Comparison of ENCODE assay signal across 9 cellular contexts in the genomic region with DNA sequence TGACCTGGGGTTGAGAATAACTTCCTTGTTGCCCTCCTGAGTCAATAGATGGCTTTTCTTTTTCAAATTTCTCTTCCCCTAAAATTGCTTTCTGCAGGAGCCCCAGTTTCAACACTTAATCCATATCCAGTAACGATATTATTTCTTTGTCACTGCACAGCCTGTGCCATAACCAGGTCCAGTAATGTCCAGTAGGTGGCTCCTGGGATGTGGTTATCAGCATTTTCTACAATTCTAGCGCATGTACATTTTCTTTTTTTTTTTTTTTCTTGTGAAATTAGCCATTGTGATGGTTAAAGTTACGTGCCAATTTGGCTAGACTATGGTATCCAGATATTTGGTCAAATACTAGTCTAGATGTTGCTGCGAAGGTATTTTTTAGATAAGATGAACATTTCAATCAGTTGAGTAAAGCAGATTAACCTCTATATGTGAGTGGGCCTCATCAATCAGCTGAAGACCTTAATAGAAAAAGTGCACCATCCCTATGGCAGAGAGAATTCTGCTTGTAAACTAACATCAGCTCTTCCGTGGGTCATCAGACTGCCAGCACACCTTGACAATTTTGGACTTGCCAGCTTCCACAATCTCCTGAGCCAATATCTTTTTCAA.
DNase-seq lines count a peak whose midpoint lies in the region; ATAC-seq and TF ChIP-seq lines count a peak whose summit lies in the region.
"Had no signal": no experiment of that assay in that cellular context is flagged by ENCODE, and none has a peak within 500 bp of the region (broad histone marks: within the 10 kb centered on the region; RNA-seq: fewer than 3 reads in every experiment).

No MANE protein-coding gene starts in this region.

- H3K27me3 ChIP-seq in KMS-11 (ENCODE audit: insufficient read depth, low read depth), result no peaks in the 10 kb centered on the region

- no peaks in the 10 kb centered on the region for H3K9me3 Mint-ChIP-seq in MCF 10A (ENCODE audit: unreplicated experiment)
- no peaks in the 10 kb centered on the region for H3K9me3 Mint-ChIP-seq in effector memory CD8-positive, alpha-beta T cell
- no peaks in the 10 kb centered on the region for H3K9me3 Mint-ChIP-seq in activated T-helper 1 cell treated with anti-CD3 and anti-CD28 coated beads, Interleukin-12 subunit alpha, Interleukin-12 subunit beta, Interleukin-2, Interleukin-4 antibody, amounts not matched to agents 30 ng/mL and 10 ng/mL and 1 ng/mL, durations not matched to agents 14 hours and 24 hours and 36 hours

- CTCF ChIA-PET in MCF 10A (lab: Yijun Ruan, JAX), result interaction anchor here (0.7 to 5.3 kb wide), 20 partner anchors 17 to 704 kb away, joined by 3 to 54 read pairs (median 4); a partner anchor contains a TSS

- POLR2A ChIA-PET in MCF 10A (lab: Yijun Ruan, JAX), result interaction anchor here (1.0 to 1.8 kb wide), 3 partner anchors 17 to 123 kb away, joined by 3 to 6 read pairs (median 3); no protein-coding TSS in a partner anchor

- no peak overlapping the region for H2AFZ ChIP-seq in KMS-11 (ENCODE audit: low read depth)

- H3K36me3 Mint-ChIP-seq in MCF 10A (ENCODE audit: insufficient read depth, unreplicated experiment), result no peaks in the 10 kb centered on the region
- H3K36me3 Mint-ChIP-seq in effector memory CD8-positive, alpha-beta T cell (ENCODE audit: insufficient read depth), result no peaks in the 10 kb centered on the region
- H3K36me3 Mint-ChIP-seq in activated T-helper 1 cell treated with anti-CD3 and anti-CD28 coated beads, Interleukin-12 subunit alpha, Interleukin-12 subunit beta, Interleukin-2, Interleukin-4 antibody, amounts not matched to agents 30 ng/mL and 10 ng/mL and 1 ng/mL, durations not matched to agents 14 hours and 24 hours and 36 hours (ENCODE audit: low read depth), result no peaks in the 10 kb centered on the region

- no peak for ATAC-seq in effector memory CD8-positive, alpha-beta T cell (replicated peaks)

- H4K20me1 ChIP-seq in KMS-11 (ENCODE audit: insufficient read depth), result no peaks in the 10 kb centered on the region

- H3K27ac ChIP-seq in KMS-11, result no peak overlapping the region
- H3K27ac ChIP-seq: skin epidermis had no signal

- no peak overlapping the region for H3K4me3 Mint-ChIP-seq in MCF 10A (ENCODE audit: unreplicated experiment)
- no peak overlapping the region for H3K4me3 Mint-ChIP-seq in effector memory CD8-positive, alpha-beta T cell
- no peak overlapping the region for H3K4me3 Mint-ChIP-seq in activated T-helper 1 cell treated with anti-CD3 and anti-CD28 coated beads, Interleukin-12 subunit alpha, Interleukin-12 subunit beta, Interleukin-2, Interleukin-4 antibody, amounts not matched to agents 30 ng/mL and 10 ng/mL and 1 ng/mL, durations not matched to agents 14 hours and 24 hours and 36 hours

- DNase-seq in DMS53 (lab: John Stamatoyannopoulos, UW) (peak; percentile 63), MCF 10A (ENCODE audit: unreplicated experiment) (peak; percentile 71), myocyte (ENCODE audit: low read depth) (peak; percentile 38), GOT3 (lab: John Stamatoyannopoulos, UW) (no peak), pons (ENCODE audit: low spot score) (no peak)
- DNase-seq in effector memory CD8-positive, alpha-beta T cell, result no peak
- DNase-seq in activated T-helper 1 cell treated with anti-CD3 and anti-CD28 coated beads, Interleukin-12 subunit alpha, Interleukin-12 subunit beta, Interleukin-2, Interleukin-4 antibody, amounts not matched to agents 30 ng/mL and 10 ng/mL and 1 ng/mL, durations not matched to agents 14 hours and 24 hours and 36 hours (ENCODE audit: low spot score), result no peak

- intact Hi-C loops in MCF 10A (cut with micrococcal nuclease), result loop anchor here (1.0 to 10.0 kb wide), 9 partner anchors 52 to 704 kb away; a partner anchor contains a TSS
- intact Hi-C loops in activated T-helper 1 cell treated with anti-CD3 and anti-CD28 coated beads, Interleukin-12 subunit alpha, Interleukin-12 subunit beta, Interleukin-2, Interleukin-4 antibody, amounts not matched to agents 30 ng/mL and 10 ng/mL and 1 ng/mL, durations not matched to agents 14 hours and 24 hours and 36 hours (cut with micrococcal nuclease), result no loop called here

- no peak overlapping the region for H3K4me2 ChIP-seq in KMS-11

- no peaks in the 10 kb centered on the region for H3K79me2 ChIP-seq in KMS-11 (ENCODE audit: insufficient read depth, low read depth)

- no peaks in the 10 kb centered on the region for H3K36me3 ChIP-seq in KMS-11 (ENCODE audit: insufficient read depth)

- H3K27ac Mint-ChIP-seq in MCF 10A (ENCODE audit: low read depth, unreplicated experiment), result peak overlapping the region; percentile 42
- H3K27ac Mint-ChIP-seq in effector memory CD8-positive, alpha-beta T cell, result no peak overlapping the region
- no peak overlapping the region for H3K27ac Mint-ChIP-seq in activated T-helper 1 cell treated with anti-CD3 and anti-CD28 coated beads, Interleukin-12 subunit alpha, Interleukin-12 subunit beta, Interleukin-2, Interleukin-4 antibody, amounts not matched to agents 30 ng/mL and 10 ng/mL and 1 ng/mL, durations not matched to agents 14 hours and 24 hours and 36 hours

- H3K9ac ChIP-seq in KMS-11, result no peak overlapping the region

- peaks cover 1% of the 10 kb centered on the region for H3K4me1 ChIP-seq in KMS-11 (ENCODE audit: low read depth, poor library complexity, severe bottlenecking)

- no peak overlapping the region for H3K4me3 ChIP-seq in KMS-11 (IDR thresholded peaks at IDR 0.05; ENCODE audit: insufficient read depth, low read depth, low read length)
- H3K4me3 ChIP-seq: skin epidermis had no signal

- BruUV-seq in MCF 10A (replicated peaks; lab: Mats Ljungman, UMichigan), result no TSS peak

- no peaks in the 10 kb centered on the region for H3K27me3 Mint-ChIP-seq in MCF 10A (ENCODE audit: insufficient read depth, unreplicated experiment)
- peaks cover 22 to 27% of the 10 kb centered on the region in 2 donors for H3K27me3 Mint-ChIP-seq in effector memory CD8-positive, alpha-beta T cell
- H3K27me3 Mint-ChIP-seq in activated T-helper 1 cell treated with anti-CD3 and anti-CD28 coated beads, Interleukin-12 subunit alpha, Interleukin-12 subunit beta, Interleukin-2, Interleukin-4 antibody, amounts not matched to agents 30 ng/mL and 10 ng/mL and 1 ng/mL, durations not matched to agents 14 hours and 24 hours and 36 hours (ENCODE audit: insufficient read depth), result peaks cover 4% of the 10 kb centered on the region

- TF ChIP-seq CTCF in KMS-11 (conservative IDR thresholded peaks at IDR 0.05; ENCODE audit: low read depth, low read length) (peak; percentile 36; the same call in 1 of the 2 replicates), MCF 10A (IDR thresholded peaks at IDR 0.05; ENCODE audit: unreplicated experiment) (peak; percentile 77)

- H3K4me1 Mint-ChIP-seq in MCF 10A (ENCODE audit: insufficient read depth, unreplicated experiment), result peaks cover 9% of the 10 kb centered on the region
- no peaks in the 10 kb centered on the region for H3K4me1 Mint-ChIP-seq in effector memory CD8-positive, alpha-beta T cell (ENCODE audit: low read depth in 2 of 2)
- no peaks in the 10 kb centered on the region for H3K4me1 Mint-ChIP-seq in activated T-helper 1 cell treated with anti-CD3 and anti-CD28 coated beads, Interleukin-12 subunit alpha, Interleukin-12 subunit beta, Interleukin-2, Interleukin-4 antibody, amounts not matched to agents 30 ng/mL and 10 ng/mL and 1 ng/mL, durations not matched to agents 14 hours and 24 hours and 36 hours (ENCODE audit: low read depth)

Comparison
In these comparisons a context has a peak if more than half of its experiments do, and no peak if none do; other contexts are left out.
1. DNase-seq: peak in DMS53 (single experiment), MCF 10A (single experiment) and myocyte (single experiment); none in GOT3 (single experiment), effector memory CD8-positive, alpha-beta T cell (0 of 3), pons (single experiment) and activated T-helper 1 cell treated with anti-CD3 and anti-CD28 coated beads, Interleukin-12 subunit alpha, Interleukin-12 subunit beta, Interleukin-2, Interleukin-4 antibody, amounts not matched to agents 30 ng/mL and 10 ng/mL and 1 ng/mL, durations not matched to agents 14 hours and 24 hours and 36 hours (single experiment).